ENCODE assay signal across 9 cellular contexts in genomic region chr21:43361127-43361492, GRCh38.
A peak's percentile ranks its signal among the peaks of the same experiment; 100 is the strongest.
DNase-seq lines count a peak whose midpoint lies in the region; ATAC-seq and TF ChIP-seq lines count a peak whose summit lies in the region.
"Had no signal": no experiment of that assay in that cellular context is flagged by ENCODE, and none has a peak within 500 bp of the region (broad histone marks: within the 10 kb centered on the region; RNA-seq: fewer than 3 reads in every experiment).

No MANE protein-coding gene starts in this region.

- H3K27ac Mint-ChIP-seq in mesothelial cell of epicardium = peak overlapping the region; percentile 85

- H3K4me3 Mint-ChIP-seq in mesothelial cell of epicardium = peak overlapping the region; percentile 3

- H3K9me3 Mint-ChIP-seq in mesothelial cell of epicardium = no peaks in the 10 kb centered on the region

- peak overlapping the region; percentile 68 for H3K27ac ChIP-seq in angular gyrus (ENCODE audit: low read depth, low read length)

- no peaks in the 10 kb centered on the region for H3K27me3 ChIP-seq in BE2C

- peaks cover 33% of the 10 kb centered on the region for H3K4me1 ChIP-seq in BE2C

- no peaks in the 10 kb centered on the region for H3K9me3 ChIP-seq in BE2C

- H3K27me3 Mint-ChIP-seq in mesothelial cell of epicardium (ENCODE audit: low read depth) = no peaks in the 10 kb centered on the region

- H3K4me3 ChIP-seq in BE2C (ENCODE audit: low read depth, low read length) = peak overlapping the region; percentile 28

- ATAC-seq in HG02885 (IDR thresholded peaks at IDR 0.05; ENCODE audit: poor library complexity, unreplicated experiment) = peak; percentile 29
- ATAC-seq: HCT116 had no signal

- no peaks in the 10 kb centered on the region for H3K36me3 ChIP-seq in BE2C

- TF ChIP-seq CTCF in BE2C (IDR thresholded peaks at IDR 0.05; ENCODE audit: low read depth, low read length) = no peak; the same call in 1 of the 2 replicates
- TF ChIP-seq CTCF in mesothelial cell of epicardium (IDR thresholded peaks at IDR 0.05; ENCODE audit: unreplicated experiment) = no peak

- H3K4me1 Mint-ChIP-seq in mesothelial cell of epicardium = peaks cover 44% of the 10 kb centered on the region

- H3K36me3 Mint-ChIP-seq in mesothelial cell of epicardium = no peaks in the 10 kb centered on the region

- DNase-seq in BE2C = peak; percentile 64
- DNase-seq in mesothelial cell of epicardium (ENCODE audit: low spot score in 2 of 2, unreplicated experiment in 2 of 2) = no peak
- DNase-seq in cerebellar cortex (ENCODE audit: low spot score) = no peak
- DNase-seq in central memory CD4-positive, alpha-beta T cell = no peak
- no peak for DNase-seq in NCI-H1092 (lab: John Stamatoyannopoulos, UW)
- no peak for DNase-seq in C1 segment of cervical spinal cord (lab: John Stamatoyannopoulos, UW)
